ENCODE assay signal across 35 cellular contexts in genomic region chr4:18559492-18559891, GRCh38.
DNase-seq lines count a peak whose midpoint lies in the region; ATAC-seq, FAIRE-seq and TF ChIP-seq lines count a peak whose summit lies in the region.
"Had no signal": no experiment of that assay in that cellular context is flagged by ENCODE, and none has a peak within 500 bp of the region (broad histone marks: within the 10 kb centered on the region; RNA-seq: fewer than 3 reads in every experiment).

No MANE protein-coding gene starts in this region.

- FAIRE-seq in HepG2 (lab: Jason Lieb, UNC), result no peak
- FAIRE-seq: A204.1, A549, D721Med, G401.6 had no signal

- H3K27ac ChIP-seq in HepG2 (ENCODE audit: extremely low read length, insufficient read depth, low read length) (no peak overlapping the region), right lobe of liver (no peak overlapping the region), left lung (no peak overlapping the region)
- H3K27ac ChIP-seq: 22Rv1; A549; BLaER1; BLaER1 treated with 17β-estradiol and CSF1 and Interleukin-3, amounts not matched to agents 10 nM and 100 nM; C4-2B had no signal

- peak; percentile 23 for DNase-seq in DMS53 (lab: John Stamatoyannopoulos, UW)
- no peak for DNase-seq in DMS53 treated with DMSO at 0.1 percent for 48 hours (lab: John Stamatoyannopoulos, UW; ENCODE audit: unreplicated experiment)
- DNase-seq in HepG2 (ENCODE audit: low spot score), result peak; percentile 40
- no peak for DNase-seq in right lobe of liver
- peak; percentile 3 for DNase-seq in ELF-1 (ENCODE audit: low read depth, low spot score)
- peak in 1 of 2 donors; percentile 34 for DNase-seq in left lung
- no peak for DNase-seq in ACHN
- DNase-seq: 8988T; AML-193; BE2C; C1 segment of cervical spinal cord; Caco-2; Calu3; CD4-positive, alpha-beta memory T cell; CD4-positive, alpha-beta T cell; CD4-positive, CD25-positive, alpha-beta regulatory T cell; CD8-positive, alpha-beta memory T cell; CD8-positive, alpha-beta T cell; COR-L47; DMS 273 treated with DMSO at 0.1 percent for 48 hours; DMS153; DMS79; DMS79 treated with DMSO at 0.1 percent for 48 hours; DND-41; EL; GDM1 had no signal

- H3K4me1 ChIP-seq in HepG2 (ENCODE audit: insufficient read depth, low read length) (peaks cover 13% of the 10 kb centered on the region), right lobe of liver (no peaks in the 10 kb centered on the region), left lung (no peaks in the 10 kb centered on the region)
- H3K4me1 ChIP-seq: A549; BE2C; BLaER1; BLaER1 treated with 17β-estradiol and CSF1 and Interleukin-3, amounts not matched to agents 10 nM and 100 nM; Caco-2 had no signal

- peak overlapping the region; percentile 52 for H3K4me2 ChIP-seq in HepG2 (ENCODE audit: low read depth, low read length)
- H3K4me2 ChIP-seq: A549; BLaER1; BLaER1 treated with 17β-estradiol and CSF1 and Interleukin-3, amounts not matched to agents 10 nM and 100 nM had no signal

- 7% methylated on average over 2 of the region's 3 CpGs for WGBS in HepG2 (ENCODE audit: low lambda C conversion rate)
- WGBS in right lobe of liver (ENCODE audit: insufficient coverage, low coverage, low lambda C conversion rate, missing lambda C conversion rate), result 59% methylated on average over 2 of the region's 3 CpGs

- no peak for TF ChIP-seq POLR2A in HepG2 (IDR thresholded peaks at IDR 0.05; ENCODE audit: insufficient read depth in 1 of 2, low read depth in 2 of 2, low read length in 2 of 2)
- no peak for TF ChIP-seq POLR2A in right lobe of liver (IDR thresholded peaks at IDR 0.05)

- no peaks in the 10 kb centered on the region for H3K79me2 ChIP-seq in HepG2 (ENCODE audit: insufficient read depth, low read length)

- in situ Hi-C loops in HepG2 (cut with HindIII; ENCODE audit: extremely low pct_ligation_motif_present, low pct_unique_long_range_greater_than_20kb) (no loop called here), ACHN (cut with HindIII; ENCODE audit: low pct_ligation_motif_present, low pct_unique_long_range_greater_than_20kb, low sequenced_read_pairs) (no loop called here)

- TF ChIP-seq EP300 in HepG2 (IDR thresholded peaks at IDR 0.05; ENCODE audit: low read depth in 2 of 2, low read length in 2 of 2) (no peak), HepG2 (CRISPR knock-in tag; IDR thresholded peaks at IDR 0.05; ENCODE audit: borderline replicate concordance) (no peak)

- H2AFZ ChIP-seq in HepG2 (ENCODE audit: low read length), result no peak overlapping the region

- POLR2A ChIA-PET in HepG2 (lab: Yijun Ruan, JAX), result interaction anchor here (0.5 kb wide), 1 partner anchor 894 kb away, joined by 3 read pairs; no protein-coding TSS in a partner anchor

- intact Hi-C loops in HepG2 (cut with micrococcal nuclease; ENCODE audit: unreplicated experiment) (no loop called here), right lobe of liver (cut with DNase I) (no loop called here), left lung (cut with DNase I) (no loop called here)

- peak overlapping the region in 1 of 3 experiments; percentile 25; a peak in 1 of 6 replicates for H3K4me3 ChIP-seq in HepG2 (replicated peaks in 1 of 3; ENCODE audit: insufficient read depth in 1 of 3, low read depth in 2 of 3, low read length in 3 of 3)
- H3K4me3 ChIP-seq in right lobe of liver, result no peak overlapping the region
- no peak overlapping the region for H3K4me3 ChIP-seq in left lung
- H3K4me3 ChIP-seq: A549; BLaER1; BLaER1 treated with 17β-estradiol and CSF1 and Interleukin-3, amounts not matched to agents 10 nM and 100 nM had no signal

- H3K27me3 ChIP-seq in HepG2 (ENCODE audit: control insufficient read depth in 1 of 2, insufficient read depth in 2 of 2, low read length in 2 of 2) (no peaks in the 10 kb centered on the region), right lobe of liver (no peaks in the 10 kb centered on the region), left lung (no peaks in the 10 kb centered on the region)
- H3K27me3 ChIP-seq: BE2C; BLaER1; BLaER1 treated with 17β-estradiol and CSF1 and Interleukin-3, amounts not matched to agents 10 nM and 100 nM had no signal

- no TSS peak for BruUV-seq in HepG2 (replicated peaks; lab: Mats Ljungman, UMichigan)

- TF ChIP-seq CTCF in HepG2 (CRISPR knock-in tag; IDR thresholded peaks at IDR 0.05) (no peak), right lobe of liver (IDR thresholded peaks at IDR 0.05) (no peak), left lung (IDR thresholded peaks at IDR 0.05) (no peak)

- no peak for TF ChIP-seq RAD21 in HepG2 (CRISPR knock-in tag; IDR thresholded peaks at IDR 0.05)

- CTCF ChIA-PET in HepG2 (lab: Yijun Ruan, JAX; ENCODE audit: low intra/inter-chr PET ratio, low total read pairs), result no interaction called here

- H3K9me3 ChIP-seq in HepG2 (ENCODE audit: low read length) (no peaks in the 10 kb centered on the region), right lobe of liver (no peaks in the 10 kb centered on the region), left lung (peaks cover 0 to 4% of the 10 kb centered on the region in 2 donors)
- H3K9me3 ChIP-seq: A549; BE2C; BLaER1; BLaER1 treated with 17β-estradiol and CSF1 and Interleukin-3, amounts not matched to agents 10 nM and 100 nM; Caco-2 had no signal

- no peaks in the 10 kb centered on the region for H4K20me1 ChIP-seq in HepG2 (ENCODE audit: insufficient read depth, low read length)
- H4K20me1 ChIP-seq: BLaER1; BLaER1 treated with 17β-estradiol and CSF1 and Interleukin-3, amounts not matched to agents 10 nM and 100 nM had no signal

- H3K9ac ChIP-seq in HepG2 (ENCODE audit: insufficient read depth, low read depth, low read length), result no peak overlapping the region
- H3K9ac ChIP-seq: BLaER1; BLaER1 treated with 17β-estradiol and CSF1 and Interleukin-3, amounts not matched to agents 10 nM and 100 nM had no signal

- H3K36me3 ChIP-seq in HepG2 (replicated peaks in 1 of 2; ENCODE audit: control insufficient read depth in 1 of 2, insufficient read depth in 2 of 2, low read length in 2 of 2), result no peaks in the 10 kb centered on the region
- H3K36me3 ChIP-seq in right lobe of liver, result no peaks in the 10 kb centered on the region
- H3K36me3 ChIP-seq in left lung, result no peaks in the 10 kb centered on the region
- H3K36me3 ChIP-seq: BE2C; BLaER1; BLaER1 treated with 17β-estradiol and CSF1 and Interleukin-3, amounts not matched to agents 10 nM and 100 nM had no signal

- ATAC-seq in HepG2 (peak; percentile 74), right lobe of liver (no peak), left lung (peak; percentile 67), HG02642 (IDR thresholded peaks at IDR 0.05; ENCODE audit: poor library complexity, unreplicated experiment) (no peak)
- ATAC-seq: A549; CD8-positive, alpha-beta T cell had no signal

TF ChIP-seq in HepG2, 621 proteins besides CTCF, POLR2A, EP300 and RAD21 (continues in another document):
- TF ChIP-seq ZNF281 (CRISPR knock-in tag; IDR thresholded peaks at IDR 0.05; ENCODE audit: borderline replicate concordance) (peak; percentile 77; the same call in 1 of the 2 replicates), ZNF343 (CRISPR knock-in tag; IDR thresholded peaks at IDR 0.05) (0 out of 2 replicates have a peak, but pooled peaks have one; percentile 29), ZNF710 (CRISPR knock-in tag; IDR thresholded peaks at IDR 0.05; ENCODE audit: borderline replicate concordance) (0 out of 2 replicates have a peak, but pooled peaks have one; percentile 21), ZNF30 (CRISPR knock-in tag; IDR thresholded peaks at IDR 0.05) (no peak), ZBTB42 (CRISPR knock-in tag; IDR thresholded peaks at IDR 0.05) (no peak), ZNF501 (CRISPR knock-in tag; IDR thresholded peaks at IDR 0.05) (no peak), SOX6 (IDR thresholded peaks at IDR 0.05) (no peak), SOX6 (CRISPR knock-in tag; IDR thresholded peaks at IDR 0.05) (0 out of 2 replicates have a peak, but pooled peaks have one; percentile 17), ZMYM4 (CRISPR knock-in tag; IDR thresholded peaks at IDR 0.05) (0 out of 2 replicates have a peak, but pooled peaks have one; percentile 15), ZNF891 (CRISPR knock-in tag; IDR thresholded peaks at IDR 0.05) (no peak), FOXA1 (IDR thresholded peaks at IDR 0.05) (no peak), FOXA1 (CRISPR knock-in tag; IDR thresholded peaks at IDR 0.05) (peak; percentile 28; the same call in 1 of the 2 replicates)

Comparison
In these comparisons a context has a peak if more than half of its experiments do, and no peak if none do; other contexts are left out.
1. DNase-seq: peak in DMS53 (single experiment), HepG2 (single experiment) and ELF-1 (single experiment); none in DMS53 treated with DMSO at 0.1 percent for 48 hours (single experiment), right lobe of liver (0 of 3) and ACHN (single experiment).
2. ATAC-seq: peak in HepG2 (single experiment) and left lung (single experiment); none in right lobe of liver (0 of 4) and HG02642 (single experiment).